In genomic region chr2:63340443-63340842, GRCh38 we compare ENCODE assay signal across 10 cellular contexts.
"Had no signal": no experiment of that assay in that cellular context is flagged by ENCODE, and none has a peak within 500 bp of the region (broad histone marks: within the 10 kb centered on the region; RNA-seq: fewer than 3 reads in every experiment).

No MANE protein-coding gene starts in this region.

- ATAC-seq: GM23338, HCT116 had no signal

- H3K9me3 ChIP-seq: HAP-1 had no signal

- H3K9ac ChIP-seq: KMS-11 had no signal

- H3K27ac ChIP-seq: HL-60, KMS-11 had no signal

- H3K27ac Mint-ChIP-seq: GM23338, HFFc6 had no signal

- H3K4me2 ChIP-seq: GM23338, KMS-11 had no signal

- H3K36me3 ChIP-seq: HAP-1 had no signal

- H2AFZ ChIP-seq: GM23338 had no signal

- H3K4me3 ChIP-seq: GM23338, HAP-1 had no signal

- H3K4me3 Mint-ChIP-seq: GM23338, HFFc6 had no signal

- DNase-seq: H7, HFFc6, IMR-90, Karpas-422, KBM-7 had no signal
